Comparison of ENCODE assay signal across 1 cellular context in the genomic region with DNA sequence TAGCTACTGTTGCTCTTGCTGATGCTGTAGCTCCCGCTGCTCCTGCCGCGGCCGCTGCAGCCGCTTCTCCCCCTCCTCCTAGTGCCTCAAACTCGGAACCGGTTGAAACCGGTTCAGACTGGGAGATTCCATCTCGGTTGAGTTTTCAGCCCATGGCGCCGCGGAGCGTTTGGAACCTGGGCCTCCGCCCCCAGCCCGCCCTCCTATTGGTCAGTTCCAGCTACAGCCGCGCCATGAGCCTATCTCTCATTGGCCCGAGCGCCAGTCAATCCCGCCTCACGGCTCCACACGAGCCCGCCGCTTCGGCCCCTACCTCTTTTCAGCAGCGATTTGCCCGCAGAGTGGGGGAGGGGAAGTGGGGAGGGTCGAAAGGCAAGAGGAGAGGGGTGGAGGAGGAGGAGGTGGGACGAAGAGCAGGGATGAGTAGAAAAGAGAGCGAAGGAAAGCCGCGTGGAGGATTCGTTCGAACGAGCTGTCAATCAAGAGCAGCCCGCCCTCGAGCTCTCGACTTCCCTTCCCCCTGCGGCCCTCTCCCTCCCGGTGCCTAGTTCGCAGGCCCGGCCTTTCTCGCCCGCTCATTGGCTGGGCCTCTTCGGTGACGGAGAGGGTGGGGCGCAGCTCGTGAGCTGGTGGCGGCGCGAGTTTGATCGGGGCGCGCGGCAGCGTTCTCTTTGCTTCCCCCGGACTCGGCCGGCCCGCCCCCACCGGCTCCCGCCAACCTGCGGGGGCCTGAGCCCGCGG.
TF ChIP-seq lines count a peak whose summit lies in the region.

A gene with protein sequence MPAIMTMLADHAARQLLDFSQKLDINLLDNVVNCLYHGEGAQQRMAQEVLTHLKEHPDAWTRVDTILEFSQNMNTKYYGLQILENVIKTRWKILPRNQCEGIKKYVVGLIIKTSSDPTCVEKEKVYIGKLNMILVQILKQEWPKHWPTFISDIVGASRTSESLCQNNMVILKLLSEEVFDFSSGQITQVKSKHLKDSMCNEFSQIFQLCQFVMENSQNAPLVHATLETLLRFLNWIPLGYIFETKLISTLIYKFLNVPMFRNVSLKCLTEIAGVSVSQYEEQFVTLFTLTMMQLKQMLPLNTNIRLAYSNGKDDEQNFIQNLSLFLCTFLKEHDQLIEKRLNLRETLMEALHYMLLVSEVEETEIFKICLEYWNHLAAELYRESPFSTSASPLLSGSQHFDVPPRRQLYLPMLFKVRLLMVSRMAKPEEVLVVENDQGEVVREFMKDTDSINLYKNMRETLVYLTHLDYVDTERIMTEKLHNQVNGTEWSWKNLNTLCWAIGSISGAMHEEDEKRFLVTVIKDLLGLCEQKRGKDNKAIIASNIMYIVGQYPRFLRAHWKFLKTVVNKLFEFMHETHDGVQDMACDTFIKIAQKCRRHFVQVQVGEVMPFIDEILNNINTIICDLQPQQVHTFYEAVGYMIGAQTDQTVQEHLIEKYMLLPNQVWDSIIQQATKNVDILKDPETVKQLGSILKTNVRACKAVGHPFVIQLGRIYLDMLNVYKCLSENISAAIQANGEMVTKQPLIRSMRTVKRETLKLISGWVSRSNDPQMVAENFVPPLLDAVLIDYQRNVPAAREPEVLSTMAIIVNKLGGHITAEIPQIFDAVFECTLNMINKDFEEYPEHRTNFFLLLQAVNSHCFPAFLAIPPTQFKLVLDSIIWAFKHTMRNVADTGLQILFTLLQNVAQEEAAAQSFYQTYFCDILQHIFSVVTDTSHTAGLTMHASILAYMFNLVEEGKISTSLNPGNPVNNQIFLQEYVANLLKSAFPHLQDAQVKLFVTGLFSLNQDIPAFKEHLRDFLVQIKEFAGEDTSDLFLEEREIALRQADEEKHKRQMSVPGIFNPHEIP (N-terminal part only) (minus strand): TSS at position 178 of the 741 bp plus-strand sequence. CDS start 4,459 bp downstream, outside the sequence.

TF ChIP-seq in HepG2, 621 proteins besides CTCF, POLR2A, EP300 and RAD21 (continued from another document and continues in another):
- no peak for TF ChIP-seq ZNF30 (CRISPR knock-in tag; IDR thresholded peaks at IDR 0.05)
- TF ChIP-seq, protein P1, sequence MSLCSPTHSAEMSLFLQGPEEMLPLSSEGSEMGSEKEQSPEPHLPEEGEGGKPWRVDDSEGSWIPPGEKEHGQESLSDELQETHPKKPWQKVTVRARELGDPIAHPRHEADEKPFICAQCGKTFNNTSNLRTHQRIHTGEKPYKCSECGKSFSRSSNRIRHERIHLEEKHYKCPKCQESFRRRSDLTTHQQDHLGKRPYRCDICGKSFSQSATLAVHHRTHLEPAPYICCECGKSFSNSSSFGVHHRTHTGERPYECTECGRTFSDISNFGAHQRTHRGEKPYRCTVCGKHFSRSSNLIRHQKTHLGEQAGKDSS (CRISPR knock-in tag; IDR thresholded peaks at IDR 0.05; ENCODE audit: borderline replicate concordance, low read depth): 0 out of 2 replicates have a peak, but pooled peaks have one; percentile 30
- TF ChIP-seq KLF12 (CRISPR knock-in tag; IDR thresholded peaks at IDR 0.05; ENCODE audit: borderline replicate concordance): peak; percentile 94
- TF ChIP-seq YEATS4 (CRISPR knock-in tag; IDR thresholded peaks at IDR 0.05; ENCODE audit: borderline replicate concordance): peak; percentile 83
- TF ChIP-seq HNF4A (CRISPR knock-in tag; IDR thresholded peaks at IDR 0.05): peak; percentile 18; the same call in 1 of the 2 replicates
- TF ChIP-seq GABPB1 (CRISPR knock-in tag; IDR thresholded peaks at IDR 0.05): peak; percentile 91
- TF ChIP-seq, protein P2, sequence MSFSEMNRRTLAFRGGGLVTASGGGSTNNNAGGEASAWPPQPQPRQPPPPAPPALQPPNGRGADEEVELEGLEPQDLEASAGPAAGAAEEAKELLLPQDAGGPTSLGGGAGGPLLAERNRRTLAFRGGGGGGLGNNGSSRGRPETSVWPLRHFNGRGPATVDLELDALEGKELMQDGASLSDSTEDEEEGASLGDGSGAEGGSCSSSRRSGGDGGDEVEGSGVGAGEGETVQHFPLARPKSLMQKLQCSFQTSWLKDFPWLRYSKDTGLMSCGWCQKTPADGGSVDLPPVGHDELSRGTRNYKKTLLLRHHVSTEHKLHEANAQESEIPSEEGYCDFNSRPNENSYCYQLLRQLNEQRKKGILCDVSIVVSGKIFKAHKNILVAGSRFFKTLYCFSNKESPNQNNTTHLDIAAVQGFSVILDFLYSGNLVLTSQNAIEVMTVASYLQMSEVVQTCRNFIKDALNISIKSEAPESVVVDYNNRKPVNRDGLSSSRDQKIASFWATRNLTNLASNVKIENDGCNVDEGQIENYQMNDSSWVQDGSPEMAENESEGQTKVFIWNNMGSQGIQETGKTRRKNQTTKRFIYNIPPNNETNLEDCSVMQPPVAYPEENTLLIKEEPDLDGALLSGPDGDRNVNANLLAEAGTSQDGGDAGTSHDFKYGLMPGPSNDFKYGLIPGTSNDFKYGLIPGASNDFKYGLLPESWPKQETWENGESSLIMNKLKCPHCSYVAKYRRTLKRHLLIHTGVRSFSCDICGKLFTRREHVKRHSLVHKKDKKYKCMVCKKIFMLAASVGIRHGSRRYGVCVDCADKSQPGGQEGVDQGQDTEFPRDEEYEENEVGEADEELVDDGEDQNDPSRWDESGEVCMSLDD (CRISPR knock-in tag; IDR thresholded peaks at IDR 0.05; ENCODE audit: borderline replicate concordance): peak; percentile 75; the same call in 1 of the 2 replicates
- TF ChIP-seq, protein P3, sequence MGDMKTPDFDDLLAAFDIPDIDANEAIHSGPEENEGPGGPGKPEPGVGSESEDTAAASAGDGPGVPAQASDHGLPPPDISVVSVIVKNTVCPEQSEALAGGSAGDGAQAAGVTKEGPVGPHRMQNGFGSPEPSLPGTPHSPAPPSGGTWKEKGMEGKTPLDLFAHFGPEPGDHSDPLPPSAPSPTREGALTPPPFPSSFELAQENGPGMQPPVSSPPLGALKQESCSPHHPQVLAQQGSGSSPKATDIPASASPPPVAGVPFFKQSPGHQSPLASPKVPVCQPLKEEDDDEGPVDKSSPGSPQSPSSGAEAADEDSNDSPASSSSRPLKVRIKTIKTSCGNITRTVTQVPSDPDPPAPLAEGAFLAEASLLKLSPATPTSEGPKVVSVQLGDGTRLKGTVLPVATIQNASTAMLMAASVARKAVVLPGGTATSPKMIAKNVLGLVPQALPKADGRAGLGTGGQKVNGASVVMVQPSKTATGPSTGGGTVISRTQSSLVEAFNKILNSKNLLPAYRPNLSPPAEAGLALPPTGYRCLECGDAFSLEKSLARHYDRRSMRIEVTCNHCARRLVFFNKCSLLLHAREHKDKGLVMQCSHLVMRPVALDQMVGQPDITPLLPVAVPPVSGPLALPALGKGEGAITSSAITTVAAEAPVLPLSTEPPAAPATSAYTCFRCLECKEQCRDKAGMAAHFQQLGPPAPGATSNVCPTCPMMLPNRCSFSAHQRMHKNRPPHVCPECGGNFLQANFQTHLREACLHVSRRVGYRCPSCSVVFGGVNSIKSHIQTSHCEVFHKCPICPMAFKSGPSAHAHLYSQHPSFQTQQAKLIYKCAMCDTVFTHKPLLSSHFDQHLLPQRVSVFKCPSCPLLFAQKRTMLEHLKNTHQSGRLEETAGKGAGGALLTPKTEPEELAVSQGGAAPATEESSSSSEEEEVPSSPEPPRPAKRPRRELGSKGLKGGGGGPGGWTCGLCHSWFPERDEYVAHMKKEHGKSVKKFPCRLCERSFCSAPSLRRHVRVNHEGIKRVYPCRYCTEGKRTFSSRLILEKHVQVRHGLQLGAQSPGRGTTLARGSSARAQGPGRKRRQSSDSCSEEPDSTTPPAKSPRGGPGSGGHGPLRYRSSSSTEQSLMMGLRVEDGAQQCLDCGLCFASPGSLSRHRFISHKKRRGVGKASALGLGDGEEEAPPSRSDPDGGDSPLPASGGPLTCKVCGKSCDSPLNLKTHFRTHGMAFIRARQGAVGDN (CRISPR knock-in tag; IDR thresholded peaks at IDR 0.05): peak; percentile 94
- peak; percentile 80 for TF ChIP-seq AGO1 (IDR thresholded peaks at IDR 0.05; ENCODE audit: low read depth, low read length, poor library complexity, severe bottlenecking)
- TF ChIP-seq, protein P4, sequence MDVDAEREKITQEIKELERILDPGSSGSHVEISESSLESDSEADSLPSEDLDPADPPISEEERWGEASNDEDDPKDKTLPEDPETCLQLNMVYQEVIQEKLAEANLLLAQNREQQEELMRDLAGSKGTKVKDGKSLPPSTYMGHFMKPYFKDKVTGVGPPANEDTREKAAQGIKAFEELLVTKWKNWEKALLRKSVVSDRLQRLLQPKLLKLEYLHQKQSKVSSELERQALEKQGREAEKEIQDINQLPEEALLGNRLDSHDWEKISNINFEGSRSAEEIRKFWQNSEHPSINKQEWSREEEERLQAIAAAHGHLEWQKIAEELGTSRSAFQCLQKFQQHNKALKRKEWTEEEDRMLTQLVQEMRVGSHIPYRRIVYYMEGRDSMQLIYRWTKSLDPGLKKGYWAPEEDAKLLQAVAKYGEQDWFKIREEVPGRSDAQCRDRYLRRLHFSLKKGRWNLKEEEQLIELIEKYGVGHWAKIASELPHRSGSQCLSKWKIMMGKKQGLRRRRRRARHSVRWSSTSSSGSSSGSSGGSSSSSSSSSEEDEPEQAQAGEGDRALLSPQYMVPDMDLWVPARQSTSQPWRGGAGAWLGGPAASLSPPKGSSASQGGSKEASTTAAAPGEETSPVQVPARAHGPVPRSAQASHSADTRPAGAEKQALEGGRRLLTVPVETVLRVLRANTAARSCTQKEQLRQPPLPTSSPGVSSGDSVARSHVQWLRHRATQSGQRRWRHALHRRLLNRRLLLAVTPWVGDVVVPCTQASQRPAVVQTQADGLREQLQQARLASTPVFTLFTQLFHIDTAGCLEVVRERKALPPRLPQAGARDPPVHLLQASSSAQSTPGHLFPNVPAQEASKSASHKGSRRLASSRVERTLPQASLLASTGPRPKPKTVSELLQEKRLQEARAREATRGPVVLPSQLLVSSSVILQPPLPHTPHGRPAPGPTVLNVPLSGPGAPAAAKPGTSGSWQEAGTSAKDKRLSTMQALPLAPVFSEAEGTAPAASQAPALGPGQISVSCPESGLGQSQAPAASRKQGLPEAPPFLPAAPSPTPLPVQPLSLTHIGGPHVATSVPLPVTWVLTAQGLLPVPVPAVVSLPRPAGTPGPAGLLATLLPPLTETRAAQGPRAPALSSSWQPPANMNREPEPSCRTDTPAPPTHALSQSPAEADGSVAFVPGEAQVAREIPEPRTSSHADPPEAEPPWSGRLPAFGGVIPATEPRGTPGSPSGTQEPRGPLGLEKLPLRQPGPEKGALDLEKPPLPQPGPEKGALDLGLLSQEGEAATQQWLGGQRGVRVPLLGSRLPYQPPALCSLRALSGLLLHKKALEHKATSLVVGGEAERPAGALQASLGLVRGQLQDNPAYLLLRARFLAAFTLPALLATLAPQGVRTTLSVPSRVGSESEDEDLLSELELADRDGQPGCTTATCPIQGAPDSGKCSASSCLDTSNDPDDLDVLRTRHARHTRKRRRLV (CRISPR knock-in tag; IDR thresholded peaks at IDR 0.05): peak; percentile 63; the same call in 1 of the 2 replicates
- peak; percentile 82 for TF ChIP-seq PTBP1 (IDR thresholded peaks at IDR 0.05; ENCODE audit: low read depth, low read length, poor library complexity, severe bottlenecking)
- TF ChIP-seq HDAC1 (CRISPR knock-in tag; IDR thresholded peaks at IDR 0.05): peak; percentile 86
- no peak for TF ChIP-seq ZNF282 (IDR thresholded peaks at IDR 0.05; ENCODE audit: partially characterized antibody)
- TF ChIP-seq, protein P5, sequence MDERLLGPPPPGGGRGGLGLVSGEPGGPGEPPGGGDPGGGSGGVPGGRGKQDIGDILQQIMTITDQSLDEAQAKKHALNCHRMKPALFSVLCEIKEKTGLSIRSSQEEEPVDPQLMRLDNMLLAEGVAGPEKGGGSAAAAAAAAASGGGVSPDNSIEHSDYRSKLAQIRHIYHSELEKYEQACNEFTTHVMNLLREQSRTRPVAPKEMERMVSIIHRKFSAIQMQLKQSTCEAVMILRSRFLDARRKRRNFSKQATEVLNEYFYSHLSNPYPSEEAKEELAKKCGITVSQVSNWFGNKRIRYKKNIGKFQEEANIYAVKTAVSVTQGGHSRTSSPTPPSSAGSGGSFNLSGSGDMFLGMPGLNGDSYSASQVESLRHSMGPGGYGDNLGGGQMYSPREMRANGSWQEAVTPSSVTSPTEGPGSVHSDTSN (CRISPR knock-in tag; IDR thresholded peaks at IDR 0.05): peak; percentile 100
- TF ChIP-seq ARNTL (CRISPR knock-in tag; IDR thresholded peaks at IDR 0.05): peak; percentile 28; the same call in 1 of the 2 replicates
- peak; percentile 63; the same call in 1 of the 2 replicates for TF ChIP-seq ZNF350 (CRISPR knock-in tag; IDR thresholded peaks at IDR 0.05; ENCODE audit: borderline replicate concordance, low read depth)
- peak; percentile 85 for TF ChIP-seq ZNF354B (CRISPR knock-in tag; IDR thresholded peaks at IDR 0.05)
- 0 out of 2 replicates have a peak, but pooled peaks have one; percentile 39 for TF ChIP-seq ZNF180 (CRISPR knock-in tag; IDR thresholded peaks at IDR 0.05; ENCODE audit: borderline replicate concordance, low read depth)
- peak; percentile 30 for TF ChIP-seq U2AF1 (optimal IDR thresholded peaks at IDR 0.05; ENCODE audit: low read depth, low read length)
- 0 out of 2 replicates have a peak, but pooled peaks have one; percentile 18 for TF ChIP-seq BRCA1 (CRISPR knock-in tag; IDR thresholded peaks at IDR 0.05)
- TF ChIP-seq CBFB (CRISPR knock-in tag; IDR thresholded peaks at IDR 0.05): peak; percentile 48
- TF ChIP-seq, protein P6, sequence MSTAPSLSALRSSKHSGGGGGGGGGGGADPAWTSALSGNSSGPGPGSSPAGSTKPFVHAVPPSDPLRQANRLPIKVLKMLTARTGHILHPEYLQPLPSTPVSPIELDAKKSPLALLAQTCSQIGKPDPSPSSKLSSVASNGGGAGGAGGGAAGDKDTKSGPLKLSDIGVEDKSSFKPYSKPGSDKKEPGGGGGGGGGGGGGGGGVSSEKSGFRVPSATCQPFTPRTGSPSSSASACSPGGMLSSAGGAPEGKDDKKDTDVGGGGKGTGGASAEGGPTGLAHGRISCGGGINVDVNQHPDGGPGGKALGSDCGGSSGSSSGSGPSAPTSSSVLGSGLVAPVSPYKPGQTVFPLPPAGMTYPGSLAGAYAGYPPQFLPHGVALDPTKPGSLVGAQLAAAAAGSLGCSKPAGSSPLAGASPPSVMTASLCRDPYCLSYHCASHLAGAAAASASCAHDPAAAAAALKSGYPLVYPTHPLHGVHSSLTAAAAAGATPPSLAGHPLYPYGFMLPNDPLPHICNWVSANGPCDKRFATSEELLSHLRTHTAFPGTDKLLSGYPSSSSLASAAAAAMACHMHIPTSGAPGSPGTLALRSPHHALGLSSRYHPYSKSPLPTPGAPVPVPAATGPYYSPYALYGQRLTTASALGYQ (CRISPR knock-in tag; IDR thresholded peaks at IDR 0.05): peak; percentile 78; the same call in 1 of the 2 replicates
- TF ChIP-seq, protein P7, sequence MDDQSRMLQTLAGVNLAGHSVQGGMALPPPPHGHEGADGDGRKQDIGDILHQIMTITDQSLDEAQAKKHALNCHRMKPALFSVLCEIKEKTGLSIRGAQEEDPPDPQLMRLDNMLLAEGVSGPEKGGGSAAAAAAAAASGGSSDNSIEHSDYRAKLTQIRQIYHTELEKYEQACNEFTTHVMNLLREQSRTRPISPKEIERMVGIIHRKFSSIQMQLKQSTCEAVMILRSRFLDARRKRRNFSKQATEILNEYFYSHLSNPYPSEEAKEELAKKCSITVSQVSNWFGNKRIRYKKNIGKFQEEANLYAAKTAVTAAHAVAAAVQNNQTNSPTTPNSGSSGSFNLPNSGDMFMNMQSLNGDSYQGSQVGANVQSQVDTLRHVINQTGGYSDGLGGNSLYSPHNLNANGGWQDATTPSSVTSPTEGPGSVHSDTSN (CRISPR knock-in tag; IDR thresholded peaks at IDR 0.05; ENCODE audit: borderline replicate concordance): peak; percentile 92; the same call in 1 of the 2 replicates
- peak; percentile 64; the same call in 1 of the 2 replicates for TF ChIP-seq ZNF747 (CRISPR knock-in tag; IDR thresholded peaks at IDR 0.05; ENCODE audit: borderline replicate concordance)
- no peak; the same call in 1 of the 2 replicates for TF ChIP-seq ZNF703 (CRISPR knock-in tag; IDR thresholded peaks at IDR 0.05; ENCODE audit: borderline replicate concordance)
- peak; percentile 85 for TF ChIP-seq ZNF263 (CRISPR knock-in tag; IDR thresholded peaks at IDR 0.05)
- TF ChIP-seq RFXANK (CRISPR knock-in tag; IDR thresholded peaks at IDR 0.05): 0 out of 2 replicates have a peak, but pooled peaks have one; percentile 20
